ENCODE assay signal across 9 cellular contexts in the genomic region with DNA sequence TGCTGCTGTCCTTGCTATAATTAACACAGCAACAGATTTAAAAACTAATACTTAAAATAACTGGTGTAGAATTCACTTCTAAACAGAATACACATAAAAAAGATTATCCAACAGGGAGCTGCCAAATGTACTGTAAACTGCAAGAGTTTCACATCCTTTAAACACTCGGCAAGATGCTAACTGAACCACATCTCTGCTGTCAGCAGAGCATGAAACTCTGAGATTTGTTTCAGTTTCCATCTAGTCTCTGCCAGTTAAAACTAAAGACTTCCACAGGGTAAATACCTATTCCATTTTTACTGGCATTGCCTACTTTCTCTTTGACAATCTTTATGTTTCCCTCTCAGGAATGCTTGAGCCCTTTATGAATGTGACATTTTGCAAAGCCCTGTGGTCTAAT.
DNase-seq lines count a peak whose midpoint lies in the region; ATAC-seq and TF ChIP-seq lines count a peak whose summit lies in the region.
"Had no signal": no experiment of that assay in that cellular context is flagged by ENCODE, and none has a peak within 500 bp of the region (broad histone marks: within the 10 kb centered on the region; RNA-seq: fewer than 3 reads in every experiment).

No MANE protein-coding gene starts in this region.

- no peak overlapping the region for H3K4me3 ChIP-seq in mucosa of descending colon

- peak; percentile 3 for DNase-seq in DMS53 (lab: John Stamatoyannopoulos, UW)
- DNase-seq in DMS53 treated with DMSO at 0.1 percent for 48 hours (lab: John Stamatoyannopoulos, UW; ENCODE audit: unreplicated experiment): no peak
- DNase-seq in M059J (ENCODE audit: low read depth): peak; percentile 30
- no peak for DNase-seq in mucosa of descending colon
- no peak for DNase-seq in naive thymus-derived CD8-positive, alpha-beta T cell
- DNase-seq in left cardiac atrium: no peak
- DNase-seq in NCI-H524 treated with DMSO at 0.1 percent for 48 hours (lab: John Stamatoyannopoulos, UW): no peak

- ATAC-seq in HG02678 (IDR thresholded peaks at IDR 0.05; ENCODE audit: unreplicated experiment) (peak; percentile 99), mucosa of descending colon (peak; percentile 62), left cardiac atrium (no peak)
- ATAC-seq in naive thymus-derived CD8-positive, alpha-beta T cell: no peak
- ATAC-seq: activated naive CD4-positive, alpha-beta T cell treated with anti-CD3 and anti-CD28 coated beads, Interleukin-2, amount 50 U/mL, for 72 hours had no signal

- H3K27ac Mint-ChIP-seq in naive thymus-derived CD8-positive, alpha-beta T cell: no peak overlapping the region
- H3K27ac Mint-ChIP-seq: activated naive CD4-positive, alpha-beta T cell treated with anti-CD3 and anti-CD28 coated beads, Interleukin-2, amount 50 U/mL, for 72 hours had no signal

- intact Hi-C loops in mucosa of descending colon (cut with DNase I, micrococcal nuclease) (no loop called here), left cardiac atrium (cut with DNase I) (no loop called here)

- no peak overlapping the region for H3K4me3 Mint-ChIP-seq in naive thymus-derived CD8-positive, alpha-beta T cell

- H3K27me3 Mint-ChIP-seq in naive thymus-derived CD8-positive, alpha-beta T cell: peaks cover 0 to 8% (median 0%) of the 10 kb centered on the region in 5 donors

- peaks cover 0 to 9% (median 0%) of the 10 kb centered on the region in 4 donors for H3K4me1 Mint-ChIP-seq in naive thymus-derived CD8-positive, alpha-beta T cell

- no peaks in the 10 kb centered on the region for H3K9me3 ChIP-seq in mucosa of descending colon

- H3K9me3 Mint-ChIP-seq in naive thymus-derived CD8-positive, alpha-beta T cell: peaks cover 0 to 2% (median 0%) of the 10 kb centered on the region in 9 donors
- H3K9me3 Mint-ChIP-seq: activated naive CD4-positive, alpha-beta T cell treated with anti-CD3 and anti-CD28 coated beads, Interleukin-2, amount 50 U/mL, for 72 hours had no signal

- POLR2A ChIA-PET in naive thymus-derived CD8-positive, alpha-beta T cell (lab: Charles Lee): no interaction called here

- H3K4me1 ChIP-seq in mucosa of descending colon (ENCODE audit: low read depth): peaks cover 7% of the 10 kb centered on the region

- no peaks in the 10 kb centered on the region for H3K36me3 ChIP-seq in mucosa of descending colon (ENCODE audit: low read depth)

- no peaks in the 10 kb centered on the region for H3K36me3 Mint-ChIP-seq in naive thymus-derived CD8-positive, alpha-beta T cell
- H3K36me3 Mint-ChIP-seq: activated naive CD4-positive, alpha-beta T cell treated with anti-CD3 and anti-CD28 coated beads, Interleukin-2, amount 50 U/mL, for 72 hours had no signal

- no peak for TF ChIP-seq CTCF in mucosa of descending colon (IDR thresholded peaks at IDR 0.05)

Comparison
In these comparisons a context has a peak if more than half of its experiments do, and no peak if none do; other contexts are left out.
1. DNase-seq: peak in DMS53 (single experiment) and M059J (single experiment); none in DMS53 treated with DMSO at 0.1 percent for 48 hours (single experiment), mucosa of descending colon (0 of 3), naive thymus-derived CD8-positive, alpha-beta T cell (0 of 10), left cardiac atrium (single experiment) and NCI-H524 treated with DMSO at 0.1 percent for 48 hours (single experiment).
2. ATAC-seq: peak in HG02678 (single experiment) and mucosa of descending colon (single experiment); none in naive thymus-derived CD8-positive, alpha-beta T cell (0 of 2) and left cardiac atrium (0 of 2).